ENCODE assay signal across 8 cellular contexts in the genomic region with DNA sequence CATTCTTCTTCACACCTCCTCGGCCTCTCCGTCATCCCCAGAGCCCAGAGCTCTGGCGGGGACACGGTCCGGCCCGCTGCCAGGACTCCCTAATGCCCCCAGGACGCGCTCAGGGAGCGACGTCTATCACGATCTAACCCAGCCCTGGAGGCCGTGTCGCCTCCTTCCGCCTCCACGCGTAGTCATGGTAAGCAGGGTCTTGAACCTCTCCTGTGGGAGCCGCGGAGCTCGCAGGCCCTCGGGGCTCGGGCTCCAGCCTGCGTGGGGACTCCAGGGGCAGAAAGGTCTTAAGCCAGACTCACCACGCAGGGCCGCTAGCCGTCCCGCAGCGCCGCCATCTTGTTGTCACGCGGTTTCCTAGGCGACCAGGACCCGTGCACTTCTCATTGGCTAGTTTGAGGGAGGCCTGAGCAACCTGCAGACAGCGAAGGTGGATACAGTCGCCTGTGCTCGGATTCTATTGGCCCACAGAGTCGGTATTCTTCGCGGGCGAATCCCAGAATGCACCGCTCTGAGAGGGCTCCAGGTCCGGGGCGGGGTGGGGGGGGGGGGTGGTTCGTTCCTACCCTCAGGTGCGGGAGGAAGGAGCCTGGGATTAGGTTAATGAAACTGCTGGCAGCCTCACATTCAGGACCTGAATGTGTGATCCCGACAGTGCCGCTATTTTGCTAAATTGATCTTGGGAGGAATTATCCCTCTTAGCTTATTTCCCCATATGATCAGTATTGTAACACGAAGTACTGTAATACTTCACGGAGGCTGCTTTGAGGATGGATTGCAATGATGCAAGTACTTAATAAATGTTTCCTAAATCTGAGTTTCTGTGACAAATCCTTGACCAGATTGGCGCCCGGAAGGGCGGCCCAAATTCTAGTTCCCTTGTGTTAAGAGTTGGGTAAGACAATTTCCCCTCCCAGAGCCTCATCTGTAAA. TPM values are rescaled to one million over a fixed set of nuclear protein-coding genes. Genes with fewer than 3 reads are reported as not detected.
DNase-seq lines count a peak whose midpoint lies in the region; ATAC-seq and TF ChIP-seq lines count a peak whose summit lies in the region.

A gene with protein sequence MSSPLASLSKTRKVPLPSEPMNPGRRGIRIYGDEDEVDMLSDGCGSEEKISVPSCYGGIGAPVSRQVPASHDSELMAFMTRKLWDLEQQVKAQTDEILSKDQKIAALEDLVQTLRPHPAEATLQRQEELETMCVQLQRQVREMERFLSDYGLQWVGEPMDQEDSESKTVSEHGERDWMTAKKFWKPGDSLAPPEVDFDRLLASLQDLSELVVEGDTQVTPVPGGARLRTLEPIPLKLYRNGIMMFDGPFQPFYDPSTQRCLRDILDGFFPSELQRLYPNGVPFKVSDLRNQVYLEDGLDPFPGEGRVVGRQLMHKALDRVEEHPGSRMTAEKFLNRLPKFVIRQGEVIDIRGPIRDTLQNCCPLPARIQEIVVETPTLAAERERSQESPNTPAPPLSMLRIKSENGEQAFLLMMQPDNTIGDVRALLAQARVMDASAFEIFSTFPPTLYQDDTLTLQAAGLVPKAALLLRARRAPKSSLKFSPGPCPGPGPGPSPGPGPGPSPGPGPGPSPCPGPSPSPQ (minus strand): TSS at position 347 of the 932 bp plus-strand sequence. CDS start 3,753 bp downstream, outside the sequence.

- no peak for TF ChIP-seq CTCF in PC-9 (conservative IDR thresholded peaks at IDR 0.05)

- H3K79me2 ChIP-seq in PC-9 (ENCODE audit: low read depth) = peaks cover 28% of the 10 kb centered on the region

- no peaks in the 10 kb centered on the region for H4K20me1 ChIP-seq in PC-9 (ENCODE audit: insufficient read depth)

- no peaks in the 10 kb centered on the region for H3K27me3 ChIP-seq in PC-9 (ENCODE audit: insufficient read depth, low read depth)
- no peaks in the 10 kb centered on the region for H3K27me3 ChIP-seq in muscle layer of colon (ENCODE audit: control insufficient read depth in 1 of 2, insufficient read depth in 2 of 2, low read length in 2 of 2)

- BruUV-seq in PC-9 (replicated peaks; lab: Mats Ljungman, UMichigan) = TSS peak; percentile 82

- ATAC-seq in GM21723 (IDR thresholded peaks at IDR 0.05; ENCODE audit: unreplicated experiment) (peak; percentile 95), esophagus mucosa (peak; percentile 96)

- H2AFZ ChIP-seq in PC-9 = peak within 1 kb of the TSS; percentile 97

- no peak within 1 kb of the TSS for H3K9ac ChIP-seq in muscle layer of colon (ENCODE audit: low read length)

- no peaks in the 10 kb centered on the region for H3K9me2 ChIP-seq in PC-9 (ENCODE audit: insufficient read depth)

- H3K4me1 ChIP-seq in PC-9 (replicated peaks; ENCODE audit: insufficient read depth) (peaks cover 26% of the 10 kb centered on the region), muscle layer of colon (ENCODE audit: insufficient read depth, low read length) (peaks cover 8% of the 10 kb centered on the region)

- in situ Hi-C loops in KBM-7 (cut with MboI; ENCODE audit: low pct_unique_long_range_greater_than_20kb, low sequenced_read_pairs) = no loop called here

- POLR2A ChIA-PET in PC-9 (lab: Charles Lee; ENCODE audit: unreplicated experiment) = no interaction called here

- CTCF ChIA-PET in PC-9 (lab: Charles Lee) = interaction anchor here (0.7 kb wide), 1 partner anchor 21 kb away, joined by 9 read pairs; no protein-coding TSS in a partner anchor

- H3K4me2 ChIP-seq in PC-9 = peak within 1 kb of the TSS; percentile 92

- H3K36me3 ChIP-seq in PC-9 (ENCODE audit: low read depth) (no peaks in the 10 kb centered on the region), muscle layer of colon (ENCODE audit: insufficient read depth, low read length) (no peaks in the 10 kb centered on the region)

- peak within 1 kb of the TSS; percentile 59 for H3K27ac ChIP-seq in PC-9
- no peak within 1 kb of the TSS for H3K27ac ChIP-seq in muscle layer of colon (ENCODE audit: low read depth, low read length)

- H3K4me3 ChIP-seq in PC-9 = peak within 1 kb of the TSS; percentile 97
- peak within 1 kb of the TSS; percentile 76 to 80 for H3K4me3 ChIP-seq in muscle layer of colon (ENCODE audit: low read depth in 1 of 2, low read length in 2 of 2)

- intact Hi-C loops in PC-9 (cut with micrococcal nuclease; ENCODE audit: unreplicated experiment) = loop anchor here (5.0 kb wide), 1 partner anchor 51 kb away; no protein-coding TSS in a partner anchor

- H3K9me3 ChIP-seq in PC-9 (ENCODE audit: insufficient read depth, low read depth) (no peaks in the 10 kb centered on the region), muscle layer of colon (ENCODE audit: low read length) (no peaks in the 10 kb centered on the region)

- DNase-seq in DMS53 treated with DMSO at 0.1 percent for 48 hours (lab: John Stamatoyannopoulos, UW; ENCODE audit: unreplicated experiment) = peak; percentile 98
- DNase-seq in KBM-7 = peak; percentile 95
- peak; percentile 90 to 92 for DNase-seq in PC-9
- DNase-seq in activated T-cell treated with anti-CD3 and anti-CD28 coated beads for 48 hours (ENCODE audit: low read depth) = peak; percentile 87
- DNase-seq in stimulated activated CD8-positive, alpha-beta memory T cell treated with anti-CD3 and anti-CD28 coated beads, Interleukin-7, amount 100 ng/mL, for 1 hour (ENCODE audit: low read depth in 2 of 2) = peak; percentile 76 to 80

- H3F3A ChIP-seq in PC-9 (ENCODE audit: insufficient read depth, low read depth) = peaks cover 9% of the 10 kb centered on the region; the same call in 1 of the 2 replicates

RNA-seq across cellular contexts. Expression of the gene that starts here (rescaled TPM):
- total RNA-seq in PC-9 (2021) (57.2 and 59.9 TPM in 2 replicates), esophagus mucosa (7.2 TPM)
